Comparison of ENCODE assay signal across 8 cellular contexts in the genomic region with DNA sequence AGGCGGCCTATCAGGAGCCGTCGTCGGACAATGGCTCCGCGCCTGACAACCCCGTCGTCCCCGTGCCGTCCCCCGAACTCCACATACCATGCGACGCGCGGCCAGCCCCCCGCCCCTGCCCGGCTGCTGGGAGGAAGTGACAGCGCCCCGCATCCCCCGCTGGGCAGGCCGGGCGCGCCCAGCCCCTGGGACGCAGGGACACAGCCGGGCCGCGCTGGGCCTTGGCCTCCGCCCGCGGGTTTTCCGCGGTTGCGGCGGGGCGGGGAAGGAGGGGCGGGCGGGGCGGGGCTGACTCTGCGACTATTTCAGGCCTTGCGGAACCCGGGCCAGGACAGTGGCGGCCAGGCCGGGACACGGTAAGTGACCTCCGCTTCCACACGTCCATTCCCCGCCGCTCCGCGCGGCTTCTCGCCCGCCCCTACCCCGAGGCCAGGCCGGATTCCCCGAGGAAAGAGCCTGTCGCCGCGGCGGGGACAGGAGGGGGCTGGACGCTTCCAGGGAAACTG. TPM values are rescaled to one million over a fixed set of nuclear protein-coding genes. Genes with fewer than 3 reads are reported as not detected.
DNase-seq lines count a peak whose midpoint lies in the region; ATAC-seq and TF ChIP-seq lines count a peak whose summit lies in the region.

A gene with protein sequence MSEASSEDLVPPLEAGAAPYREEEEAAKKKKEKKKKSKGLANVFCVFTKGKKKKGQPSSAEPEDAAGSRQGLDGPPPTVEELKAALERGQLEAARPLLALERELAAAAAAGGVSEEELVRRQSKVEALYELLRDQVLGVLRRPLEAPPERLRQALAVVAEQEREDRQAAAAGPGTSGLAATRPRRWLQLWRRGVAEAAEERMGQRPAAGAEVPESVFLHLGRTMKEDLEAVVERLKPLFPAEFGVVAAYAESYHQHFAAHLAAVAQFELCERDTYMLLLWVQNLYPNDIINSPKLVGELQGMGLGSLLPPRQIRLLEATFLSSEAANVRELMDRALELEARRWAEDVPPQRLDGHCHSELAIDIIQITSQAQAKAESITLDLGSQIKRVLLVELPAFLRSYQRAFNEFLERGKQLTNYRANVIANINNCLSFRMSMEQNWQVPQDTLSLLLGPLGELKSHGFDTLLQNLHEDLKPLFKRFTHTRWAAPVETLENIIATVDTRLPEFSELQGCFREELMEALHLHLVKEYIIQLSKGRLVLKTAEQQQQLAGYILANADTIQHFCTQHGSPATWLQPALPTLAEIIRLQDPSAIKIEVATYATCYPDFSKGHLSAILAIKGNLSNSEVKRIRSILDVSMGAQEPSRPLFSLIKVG (plus strand): TSS at position 334 of the 506 bp plus-strand sequence. CDS start 2,997 bp downstream, outside the sequence.

- H3K27ac ChIP-seq in HEK293 (ENCODE audit: extremely low read depth, low read depth, low read length) = peak within 1 kb of the TSS; percentile 85
- peak within 1 kb of the TSS; percentile 97 for H3K27ac ChIP-seq in subcutaneous abdominal adipose tissue (ENCODE audit: low read depth, low read length)

- TF ChIP-seq CTCF in AG09309 (IDR thresholded peaks at IDR 0.05; ENCODE audit: control insufficient read depth, insufficient read depth, low read depth, low read length, missing control alignments) = no peak
- TF ChIP-seq CTCF in HEK293 (tag by site-specific recombination; IDR thresholded peaks at IDR 0.05) = no peak
- no peak for TF ChIP-seq CTCF in brain (conservative IDR thresholded peaks at IDR 0.05)

- H3K36me3 Mint-ChIP-seq in brain = no peaks in the 10 kb centered on the region

- ATAC-seq in left lobe of liver (peak; percentile 55), GM19455 (IDR thresholded peaks at IDR 0.05; ENCODE audit: unreplicated experiment) (no peak)

- H3K9ac ChIP-seq in subcutaneous abdominal adipose tissue (ENCODE audit: low read length in 5 of 5) = peak within 1 kb of the TSS in 4 of 5 donors; percentile 65 to 94 (median 86)

- peaks cover 8% of the 10 kb centered on the region for H3K27me3 Mint-ChIP-seq in brain

- CTCF ChIA-PET in HEK293 (lab: Yijun Ruan, JAX) = interaction anchor here (1.2 to 1.6 kb wide), 2 partner anchors 18 to 19 kb away, joined by 4 to 11 read pairs; no protein-coding TSS in a partner anchor

- H3K4me1 Mint-ChIP-seq in brain = peaks cover 33% of the 10 kb centered on the region

- POLR2A ChIA-PET in HEK293 (lab: Yijun Ruan, JAX) = no interaction called here

- peaks cover 0 to 7% (median 0%) of the 10 kb centered on the region in 5 experiments for H3K9me3 Mint-ChIP-seq in brain

- H3K4me3 Mint-ChIP-seq in brain = peak within 1 kb of the TSS in 2 of 5 experiments; percentile 46 to 59

- peaks cover 10% of the 10 kb centered on the region for H3K4me1 ChIP-seq in HEK293 (ENCODE audit: control insufficient read depth, insufficient read depth, low read length)
- H3K4me1 ChIP-seq in subcutaneous abdominal adipose tissue (ENCODE audit: control insufficient read depth in 5 of 5, insufficient read depth in 5 of 5, low read length in 5 of 5) = peaks cover 33 to 93% (median 88%) of the 10 kb centered on the region in 5 donors

- peak within 1 kb of the TSS in 4 of 5 experiments; percentile 77 to 98 (median 82) for H3K27ac Mint-ChIP-seq in brain

- peak within 1 kb of the TSS; percentile 51 for H3K4me3 ChIP-seq in AG09309 (ENCODE audit: control insufficient read depth, low read depth, low read length)
- peak within 1 kb of the TSS; percentile 32 for H3K4me3 ChIP-seq in HEK293 (ENCODE audit: low read depth, low read length)
- H3K4me3 ChIP-seq in subcutaneous abdominal adipose tissue (ENCODE audit: low read depth in 1 of 5, low read length in 5 of 5) = peak within 1 kb of the TSS; percentile 48 to 79 (median 76)

- peaks cover 0 to 4% of the 10 kb centered on the region in 2 experiments; a peak in 1 of 3 replicates for H3K36me3 ChIP-seq in HEK293 (ENCODE audit: control insufficient read depth in 2 of 2, insufficient read depth in 1 of 2, low read length in 2 of 2)
- H3K36me3 ChIP-seq in subcutaneous abdominal adipose tissue (ENCODE audit: control insufficient read depth in 5 of 5, insufficient read depth in 5 of 5, low read length in 5 of 5) = peaks cover 0 to 21% (median 18%) of the 10 kb centered on the region in 5 donors

- H3K27me3 ChIP-seq in subcutaneous abdominal adipose tissue (ENCODE audit: control insufficient read depth in 5 of 5, insufficient read depth in 4 of 5, low read length in 5 of 5) = no peaks in the 10 kb centered on the region

- DNase-seq in AG09309 (ENCODE audit: low read depth) (no peak), left lobe of liver (ENCODE audit: low spot score) (no peak), cerebellar nuclear complex (lab: John Stamatoyannopoulos, UW) (no peak)
- DNase-seq in effector CD4-positive, alpha-beta T cell = no peak

- H3K9me3 ChIP-seq in HEK293 (ENCODE audit: control insufficient read depth, insufficient read depth, low read depth, low read length) = no peaks in the 10 kb centered on the region
- H3K9me3 ChIP-seq in subcutaneous abdominal adipose tissue (ENCODE audit: control insufficient read depth in 5 of 5, low read length in 5 of 5) = no peaks in the 10 kb centered on the region

TF ChIP-seq in HEK293, 187 proteins besides CTCF, POLR2A, EP300 and RAD21 (continues in another document):
- no peak for TF ChIP-seq ZNF548 (tag by site-specific recombination; IDR thresholded peaks at IDR 0.05)
- no peak for TF ChIP-seq YY2 (tag by site-specific recombination; IDR thresholded peaks at IDR 0.05)
- TF ChIP-seq ZNF544 (tag by site-specific recombination; IDR thresholded peaks at IDR 0.05) = no peak
- no peak for TF ChIP-seq ZNF266 (tag by site-specific recombination; IDR thresholded peaks at IDR 0.05; ENCODE audit: low read depth)
- TF ChIP-seq, protein P1, sequence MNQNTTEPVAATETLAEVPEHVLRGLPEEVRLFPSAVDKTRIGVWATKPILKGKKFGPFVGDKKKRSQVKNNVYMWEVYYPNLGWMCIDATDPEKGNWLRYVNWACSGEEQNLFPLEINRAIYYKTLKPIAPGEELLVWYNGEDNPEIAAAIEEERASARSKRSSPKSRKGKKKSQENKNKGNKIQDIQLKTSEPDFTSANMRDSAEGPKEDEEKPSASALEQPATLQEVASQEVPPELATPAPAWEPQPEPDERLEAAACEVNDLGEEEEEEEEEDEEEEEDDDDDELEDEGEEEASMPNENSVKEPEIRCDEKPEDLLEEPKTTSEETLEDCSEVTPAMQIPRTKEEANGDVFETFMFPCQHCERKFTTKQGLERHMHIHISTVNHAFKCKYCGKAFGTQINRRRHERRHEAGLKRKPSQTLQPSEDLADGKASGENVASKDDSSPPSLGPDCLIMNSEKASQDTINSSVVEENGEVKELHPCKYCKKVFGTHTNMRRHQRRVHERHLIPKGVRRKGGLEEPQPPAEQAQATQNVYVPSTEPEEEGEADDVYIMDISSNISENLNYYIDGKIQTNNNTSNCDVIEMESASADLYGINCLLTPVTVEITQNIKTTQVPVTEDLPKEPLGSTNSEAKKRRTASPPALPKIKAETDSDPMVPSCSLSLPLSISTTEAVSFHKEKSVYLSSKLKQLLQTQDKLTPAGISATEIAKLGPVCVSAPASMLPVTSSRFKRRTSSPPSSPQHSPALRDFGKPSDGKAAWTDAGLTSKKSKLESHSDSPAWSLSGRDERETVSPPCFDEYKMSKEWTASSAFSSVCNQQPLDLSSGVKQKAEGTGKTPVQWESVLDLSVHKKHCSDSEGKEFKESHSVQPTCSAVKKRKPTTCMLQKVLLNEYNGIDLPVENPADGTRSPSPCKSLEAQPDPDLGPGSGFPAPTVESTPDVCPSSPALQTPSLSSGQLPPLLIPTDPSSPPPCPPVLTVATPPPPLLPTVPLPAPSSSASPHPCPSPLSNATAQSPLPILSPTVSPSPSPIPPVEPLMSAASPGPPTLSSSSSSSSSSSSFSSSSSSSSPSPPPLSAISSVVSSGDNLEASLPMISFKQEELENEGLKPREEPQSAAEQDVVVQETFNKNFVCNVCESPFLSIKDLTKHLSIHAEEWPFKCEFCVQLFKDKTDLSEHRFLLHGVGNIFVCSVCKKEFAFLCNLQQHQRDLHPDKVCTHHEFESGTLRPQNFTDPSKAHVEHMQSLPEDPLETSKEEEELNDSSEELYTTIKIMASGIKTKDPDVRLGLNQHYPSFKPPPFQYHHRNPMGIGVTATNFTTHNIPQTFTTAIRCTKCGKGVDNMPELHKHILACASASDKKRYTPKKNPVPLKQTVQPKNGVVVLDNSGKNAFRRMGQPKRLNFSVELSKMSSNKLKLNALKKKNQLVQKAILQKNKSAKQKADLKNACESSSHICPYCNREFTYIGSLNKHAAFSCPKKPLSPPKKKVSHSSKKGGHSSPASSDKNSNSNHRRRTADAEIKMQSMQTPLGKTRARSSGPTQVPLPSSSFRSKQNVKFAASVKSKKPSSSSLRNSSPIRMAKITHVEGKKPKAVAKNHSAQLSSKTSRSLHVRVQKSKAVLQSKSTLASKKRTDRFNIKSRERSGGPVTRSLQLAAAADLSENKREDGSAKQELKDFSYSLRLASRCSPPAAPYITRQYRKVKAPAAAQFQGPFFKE (tag by site-specific recombination; IDR thresholded peaks at IDR 0.05; ENCODE audit: borderline replicate concordance) = no peak
- TF ChIP-seq SP7 (tag by site-specific recombination; IDR thresholded peaks at IDR 0.05) = no peak
- TF ChIP-seq, protein P2, sequence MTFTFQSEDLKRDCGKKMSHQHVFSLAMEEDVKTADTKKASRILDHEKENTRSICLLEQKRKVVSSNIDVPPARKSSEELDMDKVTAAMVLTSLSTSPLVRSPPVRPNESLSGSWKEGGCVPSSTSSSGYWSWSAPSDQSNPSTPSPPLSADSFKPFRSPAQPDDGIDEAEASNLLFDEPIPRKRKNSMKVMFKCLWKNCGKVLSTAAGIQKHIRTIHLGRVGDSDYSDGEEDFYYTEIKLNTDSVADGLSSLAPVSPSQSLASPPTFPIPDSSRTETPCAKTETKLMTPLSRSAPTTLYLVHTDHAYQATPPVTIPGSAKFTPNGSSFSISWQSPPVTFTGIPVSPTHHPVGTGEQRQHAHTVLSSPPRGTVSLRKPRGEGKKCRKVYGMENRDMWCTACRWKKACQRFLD (tag by site-specific recombination; IDR thresholded peaks at IDR 0.05) = no peak
- TF ChIP-seq ZNF473 (tag by site-specific recombination; IDR thresholded peaks at IDR 0.05) = no peak
- TF ChIP-seq, protein P3, sequence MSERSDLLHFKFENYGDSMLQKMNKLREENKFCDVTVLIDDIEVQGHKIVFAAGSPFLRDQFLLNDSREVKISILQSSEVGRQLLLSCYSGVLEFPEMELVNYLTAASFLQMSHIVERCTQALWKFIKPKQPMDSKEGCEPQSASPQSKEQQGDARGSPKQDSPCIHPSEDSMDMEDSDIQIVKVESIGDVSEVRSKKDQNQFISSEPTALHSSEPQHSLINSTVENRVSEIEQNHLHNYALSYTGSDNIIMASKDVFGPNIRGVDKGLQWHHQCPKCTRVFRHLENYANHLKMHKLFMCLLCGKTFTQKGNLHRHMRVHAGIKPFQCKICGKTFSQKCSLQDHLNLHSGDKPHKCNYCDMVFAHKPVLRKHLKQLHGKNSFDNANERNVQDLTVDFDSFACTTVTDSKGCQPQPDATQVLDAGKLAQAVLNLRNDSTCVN (tag by site-specific recombination; optimal IDR thresholded peaks at IDR 0.05) = no peak
- TF ChIP-seq ZNF16 (tag by site-specific recombination; IDR thresholded peaks at IDR 0.05; ENCODE audit: low read depth) = no peak
- TF ChIP-seq OVOL3 (tag by site-specific recombination; IDR thresholded peaks at IDR 0.05) = no peak

RNA-seq across cellular contexts. Expression of the gene that starts here (rescaled TPM):
- 19.6 TPM for polyA plus RNA-seq in brain (ENCODE audit: insufficient read depth, low read depth, low replicate concordance)
- total RNA-seq in left lobe of liver = 27.9 TPM
